In genomic region chr6:74964871-74965441, GRCh38 we compare ENCODE assay signal across 1 cellular context.
TF ChIP-seq lines count a peak whose summit lies in the region.

No MANE protein-coding gene starts in this region.

TF ChIP-seq in GM23338, 12 proteins besides CTCF, POLR2A, EP300 and RAD21 (continued from another document):
- TF ChIP-seq ZNF462 (CRISPR knock-in tag; IDR thresholded peaks at IDR 0.05) (0 out of 2 replicates have a peak, but pooled peaks have one; percentile 33), ZNF114 (CRISPR knock-in tag; IDR thresholded peaks at IDR 0.05) (no peak), CREB1 (CRISPR knock-in tag; IDR thresholded peaks at IDR 0.05; ENCODE audit: low read depth) (no peak), EZH2phosphoT487 (IDR thresholded peaks at IDR 0.05; ENCODE audit: unreplicated experiment) (no peak), STAT1 (IDR thresholded peaks at IDR 0.05; ENCODE audit: unreplicated experiment) (no peak), NANOG (IDR thresholded peaks at IDR 0.05; ENCODE audit: borderline replicate concordance) (no peak)
- TF ChIP-seq, protein P1, sequence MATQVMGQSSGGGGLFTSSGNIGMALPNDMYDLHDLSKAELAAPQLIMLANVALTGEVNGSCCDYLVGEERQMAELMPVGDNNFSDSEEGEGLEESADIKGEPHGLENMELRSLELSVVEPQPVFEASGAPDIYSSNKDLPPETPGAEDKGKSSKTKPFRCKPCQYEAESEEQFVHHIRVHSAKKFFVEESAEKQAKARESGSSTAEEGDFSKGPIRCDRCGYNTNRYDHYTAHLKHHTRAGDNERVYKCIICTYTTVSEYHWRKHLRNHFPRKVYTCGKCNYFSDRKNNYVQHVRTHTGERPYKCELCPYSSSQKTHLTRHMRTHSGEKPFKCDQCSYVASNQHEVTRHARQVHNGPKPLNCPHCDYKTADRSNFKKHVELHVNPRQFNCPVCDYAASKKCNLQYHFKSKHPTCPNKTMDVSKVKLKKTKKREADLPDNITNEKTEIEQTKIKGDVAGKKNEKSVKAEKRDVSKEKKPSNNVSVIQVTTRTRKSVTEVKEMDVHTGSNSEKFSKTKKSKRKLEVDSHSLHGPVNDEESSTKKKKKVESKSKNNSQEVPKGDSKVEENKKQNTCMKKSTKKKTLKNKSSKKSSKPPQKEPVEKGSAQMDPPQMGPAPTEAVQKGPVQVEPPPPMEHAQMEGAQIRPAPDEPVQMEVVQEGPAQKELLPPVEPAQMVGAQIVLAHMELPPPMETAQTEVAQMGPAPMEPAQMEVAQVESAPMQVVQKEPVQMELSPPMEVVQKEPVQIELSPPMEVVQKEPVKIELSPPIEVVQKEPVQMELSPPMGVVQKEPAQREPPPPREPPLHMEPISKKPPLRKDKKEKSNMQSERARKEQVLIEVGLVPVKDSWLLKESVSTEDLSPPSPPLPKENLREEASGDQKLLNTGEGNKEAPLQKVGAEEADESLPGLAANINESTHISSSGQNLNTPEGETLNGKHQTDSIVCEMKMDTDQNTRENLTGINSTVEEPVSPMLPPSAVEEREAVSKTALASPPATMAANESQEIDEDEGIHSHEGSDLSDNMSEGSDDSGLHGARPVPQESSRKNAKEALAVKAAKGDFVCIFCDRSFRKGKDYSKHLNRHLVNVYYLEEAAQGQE (IDR thresholded peaks at IDR 0.05; ENCODE audit: unreplicated experiment): no peak
